ENCODE assay signal across 8 cellular contexts in genomic region chr20:46406986-46407670, GRCh38. TPM values are rescaled to one million over a fixed set of nuclear protein-coding genes. Genes with fewer than 3 reads are reported as not detected.
DNase-seq lines count a peak whose midpoint lies in the region; ATAC-seq and TF ChIP-seq lines count a peak whose summit lies in the region.

No MANE protein-coding gene starts in this region.

- peak; percentile 22 for ATAC-seq in HG03108 (IDR thresholded peaks at IDR 0.05; ENCODE audit: unreplicated experiment)
- ATAC-seq in activated CD8-positive, alpha-beta memory T cell treated with anti-CD3 and anti-CD28 coated beads, Interleukin-2, amount 10 ng/mL, durations not matched to agents 7 days and 5 days = peak; percentile 25
- ATAC-seq in stimulated activated naive CD8-positive, alpha-beta T cell treated with anti-CD3 and anti-CD28 coated beads, Interleukin-15, Interleukin-2, amounts not matched to agents 100 U/mL and 50 U/mL, for 24 hours = peak; percentile 78

- peak overlapping the region; percentile 89 for H3K27ac Mint-ChIP-seq in activated CD8-positive, alpha-beta memory T cell treated with anti-CD3 and anti-CD28 coated beads, Interleukin-2, amount 10 ng/mL, durations not matched to agents 7 days and 5 days
- H3K27ac Mint-ChIP-seq in nephron = peak overlapping the region; percentile 85 to 97 (median 97)

- peak overlapping the region; percentile 87 for H3K4me3 ChIP-seq in epithelial cell of proximal tubule (ENCODE audit: low read depth, low read length)

- H3K9me3 Mint-ChIP-seq in activated CD8-positive, alpha-beta memory T cell treated with anti-CD3 and anti-CD28 coated beads, Interleukin-2, amount 10 ng/mL, durations not matched to agents 7 days and 5 days (ENCODE audit: low read depth) = no peaks in the 10 kb centered on the region
- no peaks in the 10 kb centered on the region for H3K9me3 Mint-ChIP-seq in nephron

- TF ChIP-seq CTCF in epithelial cell of proximal tubule (conservative IDR thresholded peaks at IDR 0.05; ENCODE audit: low read depth, low read length) (no peak), nephron (IDR thresholded peaks at IDR 0.05; ENCODE audit: unreplicated experiment in 3 of 3) (no peak)

- H3K36me3 Mint-ChIP-seq in activated CD8-positive, alpha-beta memory T cell treated with anti-CD3 and anti-CD28 coated beads, Interleukin-2, amount 10 ng/mL, durations not matched to agents 7 days and 5 days = peaks cover 14% of the 10 kb centered on the region
- no peaks in the 10 kb centered on the region for H3K36me3 Mint-ChIP-seq in nephron (ENCODE audit: low read depth)

- H3K4me1 Mint-ChIP-seq in activated CD8-positive, alpha-beta memory T cell treated with anti-CD3 and anti-CD28 coated beads, Interleukin-2, amount 10 ng/mL, durations not matched to agents 7 days and 5 days = peaks cover 61% of the 10 kb centered on the region
- peaks cover 48% of the 10 kb centered on the region for H3K4me1 Mint-ChIP-seq in nephron

- peak overlapping the region; percentile 96 for H3K4me3 Mint-ChIP-seq in activated CD8-positive, alpha-beta memory T cell treated with anti-CD3 and anti-CD28 coated beads, Interleukin-2, amount 10 ng/mL, durations not matched to agents 7 days and 5 days
- peak overlapping the region; percentile 87 to 92 (median 90) for H3K4me3 Mint-ChIP-seq in nephron

- CTCF ChIA-PET in activated CD8-positive, alpha-beta memory T cell treated with anti-CD3 and anti-CD28 coated beads, Interleukin-2, amount 10 ng/mL, durations not matched to agents 7 days and 5 days (lab: Charles Lee) = interaction anchor here (0.6 to 2.9 kb wide), 12 partner anchors 8 to 436 kb away, joined by 3 to 16 read pairs (median 4); no protein-coding TSS in a partner anchor

- DNase-seq in NCI-H187 (lab: John Stamatoyannopoulos, UW) = peak; percentile 59 to 60
- DNase-seq in NCI-H187 treated with DMSO at 0.1 percent for 48 hours (lab: John Stamatoyannopoulos, UW) = no peak
- DNase-seq in NCI-H526 treated with DMSO at 0.1 percent for 48 hours (lab: John Stamatoyannopoulos, UW) = peak; percentile 83
- DNase-seq in activated CD8-positive, alpha-beta memory T cell treated with anti-CD3 and anti-CD28 coated beads, Interleukin-2, amount 10 ng/mL, durations not matched to agents 7 days and 5 days = peak; percentile 75
- no peak for DNase-seq in epithelial cell of proximal tubule (ENCODE audit: low read depth)
- DNase-seq in stimulated activated naive CD8-positive, alpha-beta T cell treated with anti-CD3 and anti-CD28 coated beads, Interleukin-15, Interleukin-2, amounts not matched to agents 100 U/mL and 50 U/mL, for 24 hours = peak; percentile 90

- no peaks in the 10 kb centered on the region for H3K27me3 Mint-ChIP-seq in activated CD8-positive, alpha-beta memory T cell treated with anti-CD3 and anti-CD28 coated beads, Interleukin-2, amount 10 ng/mL, durations not matched to agents 7 days and 5 days
- H3K27me3 Mint-ChIP-seq in nephron (ENCODE audit: low read depth) = no peaks in the 10 kb centered on the region

RNA-seq across cellular contexts. Expression of gene ELMO2, which starts 0.7 kb away (rescaled TPM):
- total RNA-seq in activated CD8-positive, alpha-beta memory T cell treated with anti-CD3 and anti-CD28 coated beads, Interleukin-2, amount 10 ng/mL, durations not matched to agents 7 days and 5 days = 10 to 100 TPM; 80.3 to 85.5 TPM
- 20.5 and 26.6 TPM in 2 replicates for total RNA-seq in epithelial cell of proximal tubule

Comparison
In these comparisons a context has a peak if more than half of its experiments do, and no peak if none do; other contexts are left out.
1. DNase-seq: peak in NCI-H187 (2 of 2), NCI-H526 treated with DMSO at 0.1 percent for 48 hours (single experiment), activated CD8-positive, alpha-beta memory T cell treated with anti-CD3 and anti-CD28 coated beads, Interleukin-2, amount 10 ng/mL, durations not matched to agents 7 days and 5 days (single experiment) and stimulated activated naive CD8-positive, alpha-beta T cell treated with anti-CD3 and anti-CD28 coated beads, Interleukin-15, Interleukin-2, amounts not matched to agents 100 U/mL and 50 U/mL, for 24 hours (single experiment); none in NCI-H187 treated with DMSO at 0.1 percent for 48 hours (single experiment) and epithelial cell of proximal tubule (single experiment).
2. ATAC-seq: peak in every context shown above with its lines; median percentile 78 in stimulated activated naive CD8-positive, alpha-beta T cell treated with anti-CD3 and anti-CD28 coated beads, Interleukin-15, Interleukin-2, amounts not matched to agents 100 U/mL and 50 U/mL, for 24 hours; 25 in activated CD8-positive, alpha-beta memory T cell treated with anti-CD3 and anti-CD28 coated beads, Interleukin-2, amount 10 ng/mL, durations not matched to agents 7 days and 5 days; 22 in HG03108.